In genomic region chr7:16061630-16062029, GRCh38 we compare ENCODE assay signal across 20 cellular contexts.
A peak's percentile ranks its signal among the peaks of the same experiment; 100 is the strongest.
DNase-seq lines count a peak whose midpoint lies in the region; ATAC-seq and TF ChIP-seq lines count a peak whose summit lies in the region.
"Had no signal": no experiment of that assay in that cellular context is flagged by ENCODE, and none has a peak within 500 bp of the region (broad histone marks: within the 10 kb centered on the region; RNA-seq: fewer than 3 reads in every experiment).

No MANE protein-coding gene starts in this region.

- no peaks in the 10 kb centered on the region for H3K36me3 Mint-ChIP-seq in natural killer cell
- H3K36me3 Mint-ChIP-seq: CD4-positive, CD25-positive, alpha-beta regulatory T cell had no signal

- intact Hi-C loops in left cardiac atrium (cut with DNase I) = loop anchor here (5.0 to 10.0 kb wide), 5 partner anchors 227 to 377 kb away; partner anchors contain the start of gene MEOX2 (in 2 of the 2)
- intact Hi-C loops in ascending aorta (cut with DNase I) = loop anchor here (10.0 kb wide), 2 partner anchors 307 to 507 kb away; no protein-coding TSS in a partner anchor
- intact Hi-C loops in natural killer cell (cut with micrococcal nuclease) = no loop called here

- DNase-seq in right atrium auricular region (ENCODE audit: low spot score) = no peak
- no peak for DNase-seq in left cardiac atrium
- DNase-seq in ascending aorta (ENCODE audit: low spot score in 2 of 2) = no peak
- no peak for DNase-seq in natural killer cell
- DNase-seq in GDM1 (lab: John Stamatoyannopoulos, UW) = no peak
- DNase-seq in NCI-H345 (lab: John Stamatoyannopoulos, UW) = no peak
- DNase-seq: activated CD4-positive, alpha-beta T cell treated with anti-CD3 and anti-CD28 coated beads, Interleukin-2, amount 50 U/mL, for 1 hour; activated CD8-positive, alpha-beta memory T cell treated with anti-CD3 and anti-CD28 coated beads, Interleukin-2, amount 50 U/mL, for 48 hours; activated gamma-delta T cell; adrenal gland; CD4-positive, CD25-positive, alpha-beta regulatory T cell; NCI-H1694 treated with DMSO at 0.1 percent for 48 hours; SHP77; stimulated activated CD8-positive, alpha-beta memory T cell treated with anti-CD3 and anti-CD28 coated beads, Interleukin-4, amount 100 ng/mL, for 48 hours; substantia nigra had no signal

- H3K27me3 ChIP-seq in right atrium auricular region (no peaks in the 10 kb centered on the region), ascending aorta (no peaks in the 10 kb centered on the region)
- H3K27me3 ChIP-seq: adrenal gland, cardiac muscle cell, vagina had no signal

- H3K4me1 Mint-ChIP-seq in natural killer cell = peaks cover 13 to 18% of the 10 kb centered on the region in 2 donors
- H3K4me1 Mint-ChIP-seq: CD4-positive, CD25-positive, alpha-beta regulatory T cell had no signal

- H3K27ac ChIP-seq in right atrium auricular region (peak overlapping the region; percentile 59 to 63), ascending aorta (peak overlapping the region; percentile 1 to 21)
- H3K27ac ChIP-seq: adrenal gland, cardiac muscle cell, vagina had no signal

- H3K27me3 Mint-ChIP-seq in natural killer cell (ENCODE audit: low read depth in 2 of 2) = no peaks in the 10 kb centered on the region
- H3K27me3 Mint-ChIP-seq: CD4-positive, CD25-positive, alpha-beta regulatory T cell had no signal

- peaks cover 0 to 25% of the 10 kb centered on the region in 2 donors for H3K4me1 ChIP-seq in right atrium auricular region
- H3K4me1 ChIP-seq in ascending aorta = peaks cover under 1 to 9% of the 10 kb centered on the region in 2 donors

- H3K9me3 ChIP-seq in right atrium auricular region = no peaks in the 10 kb centered on the region
- H3K9me3 ChIP-seq in ascending aorta = no peaks in the 10 kb centered on the region
- H3K9me3 ChIP-seq: adrenal gland, vagina had no signal

- ATAC-seq in left cardiac atrium (no peak), natural killer cell (peak in 2 of 3 donors; percentile 24 to 64), GM19395 (IDR thresholded peaks at IDR 0.05; ENCODE audit: unreplicated experiment) (no peak), GM18498 (IDR thresholded peaks at IDR 0.05; ENCODE audit: unreplicated experiment) (no peak)
- ATAC-seq: esophagus mucosa had no signal

- H3K27ac Mint-ChIP-seq in natural killer cell = peak overlapping the region in 1 of 2 donors; percentile 61
- H3K27ac Mint-ChIP-seq: CD4-positive, CD25-positive, alpha-beta regulatory T cell had no signal

- TF ChIP-seq CTCF in right atrium auricular region (IDR thresholded peaks at IDR 0.05) (no peak), ascending aorta (IDR thresholded peaks at IDR 0.05) (no peak), natural killer cell (IDR thresholded peaks at IDR 0.05) (no peak)

- H3K9me3 Mint-ChIP-seq in natural killer cell = no peaks in the 10 kb centered on the region

- H3K36me3 ChIP-seq in right atrium auricular region = no peaks in the 10 kb centered on the region
- no peaks in the 10 kb centered on the region for H3K36me3 ChIP-seq in ascending aorta
- H3K36me3 ChIP-seq: adrenal gland, cardiac muscle cell, vagina had no signal

- H3K4me3 Mint-ChIP-seq in natural killer cell = no peak overlapping the region
- H3K4me3 Mint-ChIP-seq: CD4-positive, CD25-positive, alpha-beta regulatory T cell had no signal

- H3K4me3 ChIP-seq in right atrium auricular region = no peak overlapping the region
- H3K4me3 ChIP-seq in ascending aorta = no peak overlapping the region
- H3K4me3 ChIP-seq: adrenal gland, cardiac muscle cell, vagina had no signal

Comparison
In these comparisons a context has a peak if more than half of its experiments do, and no peak if none do; other contexts are left out.
1. ATAC-seq: peak in natural killer cell (2 of 3); none in left cardiac atrium (0 of 2), GM19395 (single experiment) and GM18498 (single experiment).